In genomic region chr5:74028406-74028805, GRCh38 we compare ENCODE assay signal across 24 cellular contexts.
A peak's percentile ranks its signal among the peaks of the same experiment; 100 is the strongest.
DNase-seq lines count a peak whose midpoint lies in the region; ATAC-seq, FAIRE-seq and TF ChIP-seq lines count a peak whose summit lies in the region.
"Had no signal": no experiment of that assay in that cellular context is flagged by ENCODE, and none has a peak within 500 bp of the region (broad histone marks: within the 10 kb centered on the region; RNA-seq: fewer than 3 reads in every experiment).

No MANE protein-coding gene starts in this region.

- no peak overlapping the region for H2AFZ ChIP-seq in PC-3 (ENCODE audit: low read length)

- H3K4me3 ChIP-seq in Jurkat, Clone E6-1 (ENCODE audit: low read length) = no peak overlapping the region
- no peak overlapping the region for H3K4me3 ChIP-seq in PC-3 (ENCODE audit: low read length)
- no peak overlapping the region for H3K4me3 ChIP-seq in epithelial cell of esophagus (ENCODE audit: low read length)
- H3K4me3 ChIP-seq: tibial nerve had no signal

- intact Hi-C loops in PC-3 (cut with micrococcal nuclease) = no loop called here

- H3K4me2 ChIP-seq in PC-3 (ENCODE audit: low read length) = peak overlapping the region; percentile 59; the same call in 1 of the 2 replicates

- BruUV-seq in PC-3 (replicated peaks; lab: Mats Ljungman, UMichigan) = no TSS peak

- H3F3A ChIP-seq in PC-3 (ENCODE audit: low read length, unreplicated experiment) = no peaks in the 10 kb centered on the region

- peaks cover 16% of the 10 kb centered on the region for H3K4me1 ChIP-seq in PC-3 (ENCODE audit: insufficient read depth, low read length)
- H3K4me1 ChIP-seq: tibial nerve had no signal

- no peak overlapping the region for H3K27ac ChIP-seq in PC-3 (ENCODE audit: low read length)
- H3K27ac ChIP-seq: tibial nerve had no signal

- H3K9me2 ChIP-seq in PC-3 (replicated peaks; ENCODE audit: low read length) = no peaks in the 10 kb centered on the region

- no peaks in the 10 kb centered on the region for H3K36me3 ChIP-seq in PC-3 (ENCODE audit: low read depth, low read length)
- H3K36me3 ChIP-seq: tibial nerve had no signal

- H3K27me3 ChIP-seq in PC-3 (ENCODE audit: low read length) = no peaks in the 10 kb centered on the region
- H3K27me3 ChIP-seq: tibial nerve had no signal

- ATAC-seq in PC-3 (peak; percentile 81), HG02870 (IDR thresholded peaks at IDR 0.05; ENCODE audit: unreplicated experiment) (no peak), GM21381 (IDR thresholded peaks at IDR 0.05; ENCODE audit: unreplicated experiment) (no peak)
- ATAC-seq: naive thymus-derived CD8-positive, alpha-beta T cell; sciatic nerve had no signal

- H3K9ac ChIP-seq in PC-3 (ENCODE audit: low read length) = no peak overlapping the region

- peak; percentile 88 for FAIRE-seq in urothelium cell line (lab: Jason Lieb, UNC)
- FAIRE-seq: GM18507, H1 had no signal

- peak; percentile 88 for DNase-seq in Jurkat, Clone E6-1 (ENCODE audit: low read depth, low spot score)
- DNase-seq in PC-3 (peak; percentile 69), epithelial cell of esophagus (ENCODE audit: low read depth) (peak; percentile 97), urothelium cell line (ENCODE audit: low spot score) (peak; percentile 68), hypothalamus (lab: John Stamatoyannopoulos, UW) (no peak)
- DNase-seq: activated CD4-positive, alpha-beta T cell treated with anti-CD3 and anti-CD28 coated beads, Interleukin-2, amount 50 U/mL, for 48 hours; activated gamma-delta T cell treated with Interleukin-2 at 50 U/mL for 16 hours; activated T-cell treated with anti-CD3 and anti-CD28 coated beads for 4 hours; anterior cingulate cortex; DND-41; endodermal cell; mesenchymal stem cell; naive thymus-derived CD8-positive, alpha-beta T cell; NCI-H2081 treated with DMSO at 0.1 percent for 48 hours; NCI-H510A treated with DMSO at 0.1 percent for 48 hours; SHP77 treated with DMSO at 0.1 percent for 48 hours; stimulated activated CD4-positive, alpha-beta T cell treated with anti-CD3 and anti-CD28 coated beads, Interleukin-1b, Interleukin-23, amount 100 ng/mL, for 48 hours; stimulated activated naive CD4-positive, alpha-beta T cell treated with Interleukin-2 at 50 U/mL for 16 hours had no signal

- no peaks in the 10 kb centered on the region for H4K20me1 ChIP-seq in PC-3 (ENCODE audit: low read length)

- POLR2A ChIA-PET in PC-3 (lab: Charles Lee; ENCODE audit: unreplicated experiment) = interaction anchor here (0.6 kb wide), 1 partner anchor 950 kb away, joined by 3 read pairs; no protein-coding TSS in a partner anchor

- CTCF ChIA-PET in PC-3 (lab: Charles Lee) = no interaction called here

- H3K79me2 ChIP-seq in PC-3 (ENCODE audit: low read length) = no peaks in the 10 kb centered on the region

- H3K9me3 ChIP-seq in PC-3 (ENCODE audit: low read length) = no peaks in the 10 kb centered on the region
- H3K9me3 ChIP-seq: tibial nerve had no signal

- TF ChIP-seq CTCF in PC-3 (conservative IDR thresholded peaks at IDR 0.05; ENCODE audit: low read depth, low read length) (no peak), epithelial cell of esophagus (IDR thresholded peaks at IDR 0.05; ENCODE audit: insufficient read depth, low read depth, low read length, missing control alignments) (no peak)

Comparison
In these comparisons a context has a peak if more than half of its experiments do, and no peak if none do; other contexts are left out.
1. DNase-seq: peak in Jurkat, Clone E6-1 (single experiment), PC-3 (single experiment), epithelial cell of esophagus (single experiment) and urothelium cell line (single experiment); none in hypothalamus (0 of 51).